8 cellular contexts compared by ENCODE assay signal in genomic region chr16:77788196-77789084, GRCh38. TPM values are rescaled to one million over a fixed set of nuclear protein-coding genes. Genes with fewer than 3 reads are reported as not detected.
DNase-seq lines count a peak whose midpoint lies in the region; ATAC-seq, FAIRE-seq and TF ChIP-seq lines count a peak whose summit lies in the region.

Gene VAT1L, plus strand, starts transcription at chr16:77788564. Its CDS starts 119 bp downstream, at chr16:77788683.

- H2BK120ac ChIP-seq in mesenchymal stem cell (ENCODE audit: low read depth, low read length) = peak within 1 kb of the TSS; percentile 36

- H2BK15ac ChIP-seq in mesenchymal stem cell (ENCODE audit: low read depth, poor library complexity, severe bottlenecking) = peak within 1 kb of the TSS; percentile 40

- no peaks in the 10 kb centered on the region for H3K9me3 ChIP-seq in BE2C
- no peaks in the 10 kb centered on the region for H3K9me3 ChIP-seq in endothelial cell of umbilical vein (replicated peaks; ENCODE audit: control insufficient read depth, insufficient read depth, low read length)
- no peaks in the 10 kb centered on the region for H3K9me3 ChIP-seq in mesenchymal stem cell (ENCODE audit: control insufficient read depth, low read length)
- H3K9me3 ChIP-seq in thyroid gland = no peaks in the 10 kb centered on the region

- peak within 1 kb of the TSS; percentile 71 to 96 for H3K18ac ChIP-seq in mesenchymal stem cell (ENCODE audit: low read depth in 1 of 2, low read length in 2 of 2)

- no peak within 1 kb of the TSS for H2BK5ac ChIP-seq in mesenchymal stem cell (ENCODE audit: low read depth, low read length, poor library complexity, severe bottlenecking)

- H3K36me3 ChIP-seq in BE2C (no peaks in the 10 kb centered on the region), endothelial cell of umbilical vein (ENCODE audit: control insufficient read depth in 2 of 2, extremely low read depth in 1 of 2, insufficient read depth in 2 of 2, low read length in 2 of 2) (no peaks in the 10 kb centered on the region), mesenchymal stem cell (ENCODE audit: control insufficient read depth in 1 of 2, insufficient read depth in 2 of 2, low read depth in 1 of 2, low read length in 2 of 2) (no peaks in the 10 kb centered on the region), thyroid gland (no peaks in the 10 kb centered on the region)

- H4K20me1 ChIP-seq in endothelial cell of umbilical vein (replicated peaks; ENCODE audit: control insufficient read depth, extremely low read depth, insufficient read depth, low read length) = no peaks in the 10 kb centered on the region

- peak within 1 kb of the TSS in 1 of 2 experiments; percentile 96 for H3K14ac ChIP-seq in mesenchymal stem cell (ENCODE audit: low read length in 2 of 2)

- no peak within 1 kb of the TSS for H2AK5ac ChIP-seq in mesenchymal stem cell (ENCODE audit: low read length, severe bottlenecking)

- POLR2A ChIA-PET in endothelial cell of umbilical vein (lab: Charles Lee) = no interaction called here

- FAIRE-seq in endothelial cell of umbilical vein (lab: Jason Lieb, UNC) = peak; percentile 62

- ATAC-seq in GM19328 (IDR thresholded peaks at IDR 0.05; ENCODE audit: unreplicated experiment) (peak; percentile 52), SK-N-SH treated with all-trans-retinoic acid at 6 μM for 48 hours (peak; percentile 96), GM21619 (IDR thresholded peaks at IDR 0.05; ENCODE audit: unreplicated experiment) (no peak)

- H3K9ac ChIP-seq in endothelial cell of umbilical vein (replicated peaks; ENCODE audit: extremely low read depth, insufficient read depth, low read length) (no peak within 1 kb of the TSS), mesenchymal stem cell (ENCODE audit: low read length) (peak within 1 kb of the TSS; percentile 31)

- peak within 1 kb of the TSS in 1 of 2 experiments; percentile 55 for H3K4ac ChIP-seq in mesenchymal stem cell (ENCODE audit: low read depth in 1 of 2, low read length in 2 of 2)

- dilution Hi-C loops in endothelial cell of umbilical vein (cut with MboI; ENCODE audit: extremely low pct_ligation_motif_present, low sequenced_read_pairs) = no loop called here

- H3K4me2 ChIP-seq in endothelial cell of umbilical vein (ENCODE audit: insufficient read depth, low read length) (peak within 1 kb of the TSS; percentile 71), mesenchymal stem cell (ENCODE audit: low read length, poor library complexity, severe bottlenecking) (peak within 1 kb of the TSS; percentile 99)

- H3K27ac ChIP-seq in endothelial cell of umbilical vein (ENCODE audit: insufficient read depth, low read depth, low read length) (no peak within 1 kb of the TSS), mesenchymal stem cell (ENCODE audit: low read length, poor library complexity, severe bottlenecking) (no peak within 1 kb of the TSS), thyroid gland (peak within 1 kb of the TSS in 1 of 3 donors; percentile 12)

- DNase-seq in BE2C (peak; percentile 15), endothelial cell of umbilical vein (ENCODE audit: low read depth, low spot score) (peak; percentile 54), mesenchymal stem cell (peak; percentile 80), thyroid gland (peak; percentile 32 to 53), 8988T (no peak)

- peak within 1 kb of the TSS; percentile 58 for H4K91ac ChIP-seq in mesenchymal stem cell (ENCODE audit: low read length)

- TF ChIP-seq POLR2A in endothelial cell of umbilical vein (IDR thresholded peaks at IDR 0.05; ENCODE audit: low read depth, low read length) = no peak
- TF ChIP-seq POLR2A in thyroid gland (IDR thresholded peaks at IDR 0.05) = peak in 1 of 2 donors; percentile 61

- peak within 1 kb of the TSS; percentile 89 for H2AFZ ChIP-seq in endothelial cell of umbilical vein (ENCODE audit: low read depth, low read length)
- peak within 1 kb of the TSS; percentile 99 for H2AFZ ChIP-seq in mesenchymal stem cell (ENCODE audit: low read depth, low read length)

- WGBS in mesenchymal stem cell = under 1% methylated on average over 68 of the region's 76 CpGs
- 1 to 2% methylated on average over 13 to 25 of the region's 76 CpGs for WGBS in thyroid gland, 2 donors

- peak within 1 kb of the TSS; percentile 76 for H4K8ac ChIP-seq in mesenchymal stem cell (ENCODE audit: low read length)

- H3K27me3 ChIP-seq in BE2C (peaks cover 26% of the 10 kb centered on the region), endothelial cell of umbilical vein (ENCODE audit: control insufficient read depth in 2 of 2, insufficient read depth in 2 of 2, low read length in 2 of 2) (peaks cover 28 to 41% of the 10 kb centered on the region in 2 experiments), mesenchymal stem cell (ENCODE audit: control insufficient read depth in 1 of 2, insufficient read depth in 1 of 2, low read length in 2 of 2) (peaks cover 58 to 62% of the 10 kb centered on the region in 2 experiments), thyroid gland (no peaks in the 10 kb centered on the region)

- no peaks in the 10 kb centered on the region for H3K79me1 ChIP-seq in mesenchymal stem cell (replicated peaks; ENCODE audit: low read length, poor library complexity, severe bottlenecking)

- H3K4me1 ChIP-seq in BE2C = no peaks in the 10 kb centered on the region
- H3K4me1 ChIP-seq in endothelial cell of umbilical vein (ENCODE audit: control insufficient read depth, extremely low read depth, insufficient read depth, low read length) = peaks cover 4% of the 10 kb centered on the region
- H3K4me1 ChIP-seq in mesenchymal stem cell (ENCODE audit: control insufficient read depth, insufficient read depth, low read depth, low read length) = peaks cover 13% of the 10 kb centered on the region
- peaks cover 0 to 15% of the 10 kb centered on the region in 2 donors for H3K4me1 ChIP-seq in thyroid gland

- CTCF ChIA-PET in endothelial cell of umbilical vein (lab: Charles Lee) = interaction anchor here (1.0 to 2.3 kb wide), 4 partner anchors 8 to 163 kb away, joined by 3 to 6 read pairs (median 4); no protein-coding TSS in a partner anchor

- no TSS peak for BruUV-seq in endothelial cell of umbilical vein (replicated peaks; lab: Mats Ljungman, UMichigan)

- peak within 1 kb of the TSS in 1 of 2 experiments; percentile 100 for H3K23ac ChIP-seq in mesenchymal stem cell (ENCODE audit: low read length in 2 of 2)

- intact Hi-C loops in endothelial cell of umbilical vein (cut with micrococcal nuclease) (loop anchor here (2.0 to 5.0 kb wide), 6 partner anchors 46 to 191 kb away; partner anchors contain the start of gene NUDT7), thyroid gland (cut with DNase I) (loop anchor here (10.0 kb wide), 2 partner anchors 64 to 186 kb away; partner anchors contain the start of gene NUDT7)

- H2BK12ac ChIP-seq in mesenchymal stem cell (ENCODE audit: low read length in 2 of 2) = peak within 1 kb of the TSS; percentile 56 to 97

- no peak for TF ChIP-seq CTCF in BE2C (IDR thresholded peaks at IDR 0.05; ENCODE audit: low read depth, low read length)
- TF ChIP-seq CTCF in endothelial cell of umbilical vein (IDR thresholded peaks at IDR 0.05; ENCODE audit: extremely low read depth in 1 of 2, insufficient read depth in 1 of 2, low read depth in 1 of 2, low read length in 2 of 2) = no peak
- no peak for TF ChIP-seq CTCF in thyroid gland (IDR thresholded peaks at IDR 0.05)

- peak within 1 kb of the TSS; percentile 11; the same call in 1 of the 2 replicates for H3K4me3 ChIP-seq in BE2C (ENCODE audit: low read depth, low read length)
- H3K4me3 ChIP-seq in endothelial cell of umbilical vein (replicated peaks in 1 of 3; ENCODE audit: insufficient read depth in 1 of 3, low read depth in 1 of 3, low read length in 3 of 3) = peak within 1 kb of the TSS; percentile 41 to 61 (median 50)
- peak within 1 kb of the TSS; percentile 61 to 80 for H3K4me3 ChIP-seq in mesenchymal stem cell (ENCODE audit: insufficient read depth in 1 of 2, low read depth in 1 of 2, low read length in 2 of 2)
- peak within 1 kb of the TSS; percentile 30 to 49 (median 40) for H3K4me3 ChIP-seq in thyroid gland (replicated peaks in 1 of 3)

- no peaks in the 10 kb centered on the region for H3K9me1 ChIP-seq in endothelial cell of umbilical vein (replicated peaks; ENCODE audit: control insufficient read depth, extremely low read depth, insufficient read depth, low read length)

- H3K79me2 ChIP-seq in endothelial cell of umbilical vein (ENCODE audit: control insufficient read depth, insufficient read depth, low read length) = no peaks in the 10 kb centered on the region

TF ChIP-seq in SK-N-SH treated with all-trans-retinoic acid at 6 μM for 48 hours, 23 proteins besides CTCF, POLR2A, EP300 and RAD21 (continues in another document):
- TF ChIP-seq ZNF70 (CRISPR knock-in tag; IDR thresholded peaks at IDR 0.05) = no peak

TF ChIP-seq in endothelial cell of umbilical vein, 7 proteins besides CTCF, POLR2A, EP300 and RAD21:
- no peak for TF ChIP-seq JUN (IDR thresholded peaks at IDR 0.05; ENCODE audit: borderline replicate concordance, insufficient read depth, insufficient read length, low read depth)
- TF ChIP-seq MYC (IDR thresholded peaks at IDR 0.05; ENCODE audit: low read depth, low read length) = no peak
- no peak for TF ChIP-seq FOS (IDR thresholded peaks at IDR 0.05; ENCODE audit: borderline replicate concordance, insufficient read depth, low read length)
- no peak for TF ChIP-seq POLR2AphosphoS5 (IDR thresholded peaks at IDR 0.05; ENCODE audit: insufficient read depth, low read depth, low read length)
- no peak for TF ChIP-seq EZH2 (IDR thresholded peaks at IDR 0.05; ENCODE audit: borderline replicate concordance, low read depth, low read length, severe bottlenecking)
- no peak for TF ChIP-seq MAX (IDR thresholded peaks at IDR 0.05; ENCODE audit: insufficient read depth, insufficient read length)
- TF ChIP-seq GATA2 (IDR thresholded peaks at IDR 0.05; ENCODE audit: insufficient read depth, insufficient read length, low read depth, low read length) = no peak

RNA-seq across cellular contexts. Expression of gene VAT1L, which starts in this region (rescaled TPM):
- 0.51 TPM for polyA plus RNA-seq in BE2C (2012; ENCODE audit: insufficient read depth, insufficient read length, low read depth)
- 1.5 and 2.1 TPM in 2 replicates for total RNA-seq in endothelial cell of umbilical vein
- polyA plus RNA-seq in endothelial cell of umbilical vein = 0.46 and 0.56 TPM in 2 replicates
- 0.97 and 1.0 TPM in 2 replicates for polyA plus RNA-seq in endothelial cell of umbilical vein (2011; cell fraction: cytosol; rRNA removed)
- polyA plus RNA-seq in endothelial cell of umbilical vein (2011; cell fraction: nucleus; rRNA removed) = 0.52 and 0.65 TPM in 2 replicates
- 0.25 and 0.58 TPM in 2 replicates for polyA plus RNA-seq in endothelial cell of umbilical vein (2012)
- 1.2 and 1.8 TPM in 2 replicates for polyA minus RNA-seq in endothelial cell of umbilical vein
- not detected for polyA minus RNA-seq in endothelial cell of umbilical vein (2011; cell fraction: cytosol; rRNA and poly(A)+ RNA removed)
- 0.34 and 0.48 TPM in 2 replicates for polyA minus RNA-seq in endothelial cell of umbilical vein (2011; cell fraction: nucleus; rRNA and poly(A)+ RNA removed)
- 25.8 TPM for polyA plus RNA-seq in mesenchymal stem cell (2013, experiment 1 of 2)
- polyA plus RNA-seq in mesenchymal stem cell (2013, experiment 2 of 2) = 25.4 TPM
- 10 to 100 TPM in 1 of 4 donors, 1 to 10 TPM in 3; 1.9 to 29.7 (median 9.2) TPM for total RNA-seq in thyroid gland

Comparison
In these comparisons a context has a peak if more than half of its experiments do, and no peak if none do; other contexts are left out.
1. H3K4me3 ChIP-seq: peak in every context shown above with its lines; median percentile 70 in mesenchymal stem cell; 50 in endothelial cell of umbilical vein; 40 in thyroid gland; 11 in BE2C.